21 cellular contexts compared by ENCODE assay signal in genomic region chr2:140498360-140498759, GRCh38.
DNase-seq lines count a peak whose midpoint lies in the region; ATAC-seq, FAIRE-seq and TF ChIP-seq lines count a peak whose summit lies in the region.
"Had no signal": no experiment of that assay in that cellular context is flagged by ENCODE, and none has a peak within 500 bp of the region (broad histone marks: within the 10 kb centered on the region; RNA-seq: fewer than 3 reads in every experiment).

No MANE protein-coding gene starts in this region.

- CTCF ChIA-PET in A549 (lab: Yijun Ruan, JAX) (no interaction called here), IMR-90 (lab: Yijun Ruan, JAX) (no interaction called here)

- no peak overlapping the region for H2BK120ac ChIP-seq in IMR-90 (ENCODE audit: low read depth, low read length)

- in situ Hi-C loops in IMR-90 (cut with MboI; ENCODE audit: low sequenced_read_pairs) = no loop called here

- H4K5ac ChIP-seq in IMR-90 (ENCODE audit: low read depth, low read length) = no peak overlapping the region

- no peak overlapping the region for H3K4ac ChIP-seq in IMR-90 (ENCODE audit: low read depth, low read length)

- no peak overlapping the region for H4K91ac ChIP-seq in IMR-90 (ENCODE audit: insufficient read depth, low read depth, low read length)

- no peak overlapping the region for H3K23ac ChIP-seq in IMR-90 (ENCODE audit: low read depth, low read length)

- H3K9me3 ChIP-seq in A549 (no peaks in the 10 kb centered on the region), IMR-90 (ENCODE audit: control insufficient read depth, insufficient read depth, low read length) (no peaks in the 10 kb centered on the region)
- H3K9me3 ChIP-seq: BLaER1, Caco-2 had no signal

- no peak overlapping the region for H2BK20ac ChIP-seq in IMR-90 (ENCODE audit: low read depth, low read length)

- ATAC-seq in A549 (no peak), IMR-90 (ENCODE audit: low read depth) (no peak)
- ATAC-seq: CD8-positive, alpha-beta T cell had no signal

- no TSS peak for BruUV-seq in IMR-90 (replicated peaks; lab: Mats Ljungman, UMichigan)

- no peak for FAIRE-seq in A549 (lab: Jason Lieb, UNC)
- FAIRE-seq: GM12892, GM19239, H1 had no signal

- H4K8ac ChIP-seq in IMR-90 (ENCODE audit: low read depth in 2 of 2, low read length in 2 of 2) = no peak overlapping the region

- H3K4me2 ChIP-seq in A549 (no peak overlapping the region), IMR-90 (ENCODE audit: low read depth, low read length) (no peak overlapping the region)
- H3K4me2 ChIP-seq: BLaER1 had no signal

- no peak overlapping the region for H3K14ac ChIP-seq in IMR-90 (replicated peaks; ENCODE audit: low read depth, low read length)

- peak; percentile 7 for DNase-seq in NCI-H510A treated with DMSO at 0.1 percent for 48 hours (lab: John Stamatoyannopoulos, UW)
- no peak for DNase-seq in NCI-H510A (lab: John Stamatoyannopoulos, UW)
- no peak for DNase-seq in A549 (ENCODE audit: low read depth in 1 of 2, low spot score in 1 of 2)
- no peak for DNase-seq in IMR-90
- DNase-seq in choroid plexus epithelial cell (ENCODE audit: low read depth) = peak; percentile 16
- no peak for DNase-seq in ecto neural progenitor cell (ENCODE audit: low spot score)
- DNase-seq in NCI-H82 treated with DMSO at 0.1 percent for 48 hours (lab: John Stamatoyannopoulos, UW; ENCODE audit: unreplicated experiment) = no peak
- DNase-seq: 8988T; Caco-2; CD4-positive, CD25-positive, alpha-beta regulatory T cell; CD8-positive, alpha-beta T cell; DMS153; DND-41; GM23248; H7; HCEC 1CT had no signal

- H3K27ac ChIP-seq in A549 = no peak overlapping the region
- no peak overlapping the region for H3K27ac ChIP-seq in IMR-90 (ENCODE audit: insufficient read depth, low read length)
- H3K27ac ChIP-seq: BLaER1, C4-2B, GM23248 had no signal

- H2BK5ac ChIP-seq in IMR-90 (ENCODE audit: low read depth, low read length, poor library complexity, severe bottlenecking) = no peak overlapping the region

- no peaks in the 10 kb centered on the region for H3K36me3 ChIP-seq in IMR-90 (ENCODE audit: control insufficient read depth, insufficient read depth, low read length)
- H3K36me3 ChIP-seq: BLaER1 had no signal

- dilution Hi-C loops in IMR-90 (cut with HindIII; ENCODE audit: low sequenced_read_pairs, unreplicated experiment) = no loop called here

- no peak overlapping the region for H2BK15ac ChIP-seq in IMR-90 (ENCODE audit: low read depth, low read length)

- no peaks in the 10 kb centered on the region for H4K20me1 ChIP-seq in IMR-90 (ENCODE audit: insufficient read depth, low read length)
- H4K20me1 ChIP-seq: BLaER1 had no signal

- no peaks in the 10 kb centered on the region for H3K9me1 ChIP-seq in IMR-90 (ENCODE audit: insufficient read depth, low read length)

- no peak for TF ChIP-seq CTCF in A549 (IDR thresholded peaks at IDR 0.05)
- TF ChIP-seq CTCF in IMR-90 (conservative IDR thresholded peaks at IDR 0.05; ENCODE audit: low read depth, low read length) = no peak
- TF ChIP-seq CTCF in choroid plexus epithelial cell (conservative IDR thresholded peaks at IDR 0.05; ENCODE audit: low read depth, low read length) = no peak

- H3K79me1 ChIP-seq in IMR-90 (ENCODE audit: low read depth in 1 of 2, low read length in 2 of 2) = no peaks in the 10 kb centered on the region

- no peak overlapping the region for H2AFZ ChIP-seq in IMR-90 (replicated peaks; ENCODE audit: low read length, poor library complexity)
- H2AFZ ChIP-seq: GM23248 had no signal

- no peaks in the 10 kb centered on the region for H3K4me1 ChIP-seq in A549
- H3K4me1 ChIP-seq in IMR-90 (ENCODE audit: control insufficient read depth, insufficient read depth, low read length) = no peaks in the 10 kb centered on the region
- H3K4me1 ChIP-seq: BLaER1, Caco-2 had no signal

- 30% methylated on average over 4 of the region's 4 CpGs for WGBS in A549 (ENCODE audit: missing lambda C conversion rate)
- no CpG with 5 or more reads among the region's 4 CpGs for WGBS in IMR-90 (ENCODE audit: extremely low coverage in 2 of 2, insufficient read length in 1 of 2), 2 experiments

- no peak overlapping the region for H3K9ac ChIP-seq in IMR-90 (ENCODE audit: low read depth, low read length)
- H3K9ac ChIP-seq: BLaER1, GM23248 had no signal

- H3K4me3 ChIP-seq in A549 = no peak overlapping the region
- H3K4me3 ChIP-seq in IMR-90 (ENCODE audit: insufficient read depth, low read depth, low read length) = no peak overlapping the region
- no peak overlapping the region for H3K4me3 ChIP-seq in choroid plexus epithelial cell (ENCODE audit: low read depth, low read length)
- H3K4me3 ChIP-seq: BLaER1, GM23248 had no signal

- no peak for TF ChIP-seq RAD21 in A549 (conservative IDR thresholded peaks at IDR 0.05 in 1 of 2, IDR thresholded peaks at IDR 0.05 in 1 of 2)
- no peak for TF ChIP-seq RAD21 in IMR-90 (IDR thresholded peaks at IDR 0.05; ENCODE audit: low read length)

- H2AK5ac ChIP-seq in IMR-90 (ENCODE audit: low read depth, low read length) = no peak overlapping the region

- no peak overlapping the region for H3K56ac ChIP-seq in IMR-90 (ENCODE audit: extremely low read depth, insufficient read depth, low read length)

- no peak for TF ChIP-seq POLR2A in A549 (IDR thresholded peaks at IDR 0.05; ENCODE audit: low read length)
- TF ChIP-seq POLR2A in IMR-90 (IDR thresholded peaks at IDR 0.05; ENCODE audit: low read depth, low read length) = no peak

- POLR2A ChIA-PET in A549 (lab: Yijun Ruan, JAX) = no interaction called here
- POLR2A ChIA-PET in IMR-90 (lab: Charles Lee; ENCODE audit: unreplicated experiment) = no interaction called here

- no peak overlapping the region for H2AK9ac ChIP-seq in IMR-90 (replicated peaks; ENCODE audit: low read depth, low read length, poor library complexity)

- no peak for TF ChIP-seq EP300 in A549 (IDR thresholded peaks at IDR 0.05)

- no peaks in the 10 kb centered on the region for H3K27me3 ChIP-seq in IMR-90 (ENCODE audit: control insufficient read depth, insufficient read depth, low read length)
- H3K27me3 ChIP-seq: BLaER1 had no signal

- intact Hi-C loops in IMR-90 (cut with micrococcal nuclease) = no loop called here

- no peak overlapping the region for H3K18ac ChIP-seq in IMR-90 (ENCODE audit: low read depth, low read length)

TF ChIP-seq in A549, 52 proteins besides CTCF, POLR2A, EP300 and RAD21:
- TF ChIP-seq MAFK (IDR thresholded peaks at IDR 0.05; ENCODE audit: partially characterized antibody) = peak; percentile 49
- no peak for TF ChIP-seq KDM5A (IDR thresholded peaks at IDR 0.05)
- TF ChIP-seq HOXB13 (CRISPR knock-in tag; IDR thresholded peaks at IDR 0.05; ENCODE audit: low read depth) = no peak

TF ChIP-seq in IMR-90, 13 proteins besides CTCF, POLR2A, EP300 and RAD21:
- no peak for TF ChIP-seq FOS (IDR thresholded peaks at IDR 0.05; ENCODE audit: low read depth, low read length)
- TF ChIP-seq MAZ (IDR thresholded peaks at IDR 0.05; ENCODE audit: borderline replicate concordance, low read depth, low read length) = no peak
- TF ChIP-seq, protein P1, sequence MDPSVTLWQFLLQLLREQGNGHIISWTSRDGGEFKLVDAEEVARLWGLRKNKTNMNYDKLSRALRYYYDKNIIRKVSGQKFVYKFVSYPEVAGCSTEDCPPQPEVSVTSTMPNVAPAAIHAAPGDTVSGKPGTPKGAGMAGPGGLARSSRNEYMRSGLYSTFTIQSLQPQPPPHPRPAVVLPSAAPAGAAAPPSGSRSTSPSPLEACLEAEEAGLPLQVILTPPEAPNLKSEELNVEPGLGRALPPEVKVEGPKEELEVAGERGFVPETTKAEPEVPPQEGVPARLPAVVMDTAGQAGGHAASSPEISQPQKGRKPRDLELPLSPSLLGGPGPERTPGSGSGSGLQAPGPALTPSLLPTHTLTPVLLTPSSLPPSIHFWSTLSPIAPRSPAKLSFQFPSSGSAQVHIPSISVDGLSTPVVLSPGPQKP (IDR thresholded peaks at IDR 0.05; ENCODE audit: borderline replicate concordance, low read depth, low read length) = no peak
- peak; percentile 55 for TF ChIP-seq MAFK (IDR thresholded peaks at IDR 0.05; ENCODE audit: low read depth, low read length)

Comparison
In these comparisons a context has a peak if more than half of its experiments do, and no peak if none do; other contexts are left out.
1. DNase-seq: peak in NCI-H510A treated with DMSO at 0.1 percent for 48 hours (single experiment) and choroid plexus epithelial cell (single experiment); none in NCI-H510A (single experiment), A549 (0 of 2), IMR-90 (single experiment), ecto neural progenitor cell (single experiment) and NCI-H82 treated with DMSO at 0.1 percent for 48 hours (single experiment).